Comparison of ENCODE assay signal across 22 cellular contexts in the genomic region with DNA sequence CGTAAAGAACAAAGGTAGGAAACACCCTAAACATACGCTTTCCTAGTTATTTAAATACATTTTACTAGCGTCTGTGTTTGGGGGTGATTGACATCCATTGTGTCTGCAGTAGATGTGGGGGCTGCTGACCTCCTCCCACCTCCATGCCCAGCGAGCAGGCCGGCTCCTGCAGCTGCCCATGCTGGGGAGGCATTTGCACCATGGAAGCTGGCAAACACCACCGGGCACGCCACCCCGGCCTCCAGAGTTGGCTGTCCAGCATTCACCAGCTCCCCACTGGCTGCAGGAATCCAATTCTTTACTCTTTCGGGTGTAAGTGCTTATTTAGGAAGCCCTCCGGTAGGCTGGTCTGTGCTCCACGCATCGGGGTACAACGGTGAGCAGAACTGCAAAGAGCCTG.
"Had no signal": no experiment of that assay in that cellular context is flagged by ENCODE, and none has a peak within 500 bp of the region (broad histone marks: within the 10 kb centered on the region; RNA-seq: fewer than 3 reads in every experiment).

No MANE protein-coding gene starts in this region.

- H3K9me3 ChIP-seq: colonic mucosa, esophagus muscularis mucosa, gastrocnemius medialis had no signal

- H3K36me3 ChIP-seq: colonic mucosa, esophagus muscularis mucosa, esophagus squamous epithelium, gastrocnemius medialis, gastroesophageal sphincter, heart left ventricle had no signal

- H3K4me3 ChIP-seq: colonic mucosa, coronary artery, dorsolateral prefrontal cortex, esophagus muscularis mucosa, esophagus squamous epithelium, gastrocnemius medialis, gastroesophageal sphincter, heart left ventricle had no signal

- H3K27me3 ChIP-seq: colonic mucosa, dorsolateral prefrontal cortex, esophagus squamous epithelium, foreskin keratinocyte, gastrocnemius medialis, gastroesophageal sphincter had no signal

- ATAC-seq: effector memory CD8-positive, alpha-beta T cell; esophagus mucosa; foreskin keratinocyte; gastrocnemius medialis; gastroesophageal sphincter; heart left ventricle had no signal

- DNase-seq: colonic mucosa; cortex of kidney; dermis blood vessel endothelial cell; dorsolateral prefrontal cortex; effector CD4-positive, alpha-beta T cell; effector CD8-positive, alpha-beta T cell; effector memory CD4-positive, alpha-beta T cell; effector memory CD8-positive, alpha-beta T cell; endodermal cell; erythroblast; esophagus squamous epithelium; foreskin fibroblast; foreskin keratinocyte; foreskin melanocyte; gastrocnemius medialis; glutamatergic neuron; heart left ventricle had no signal

- H3K27ac ChIP-seq: colonic mucosa, coronary artery, dorsolateral prefrontal cortex, epithelial cell of prostate, esophagus muscularis mucosa, esophagus squamous epithelium, foreskin keratinocyte, gastrocnemius medialis, gastroesophageal sphincter, heart left ventricle had no signal

- H3K4me1 ChIP-seq: colonic mucosa, esophagus muscularis mucosa, esophagus squamous epithelium, foreskin keratinocyte, gastrocnemius medialis, gastroesophageal sphincter, heart left ventricle had no signal
